36 cellular contexts compared by ENCODE assay signal in genomic region chr9:122446819-122447484, GRCh38. TPM values are rescaled to one million over a fixed set of nuclear protein-coding genes. Genes with fewer than 3 reads are reported as not detected.
DNase-seq lines count a peak whose midpoint lies in the region; ATAC-seq and TF ChIP-seq lines count a peak whose summit lies in the region.
"Had no signal": no experiment of that assay in that cellular context is flagged by ENCODE, and none has a peak within 500 bp of the region (broad histone marks: within the 10 kb centered on the region; RNA-seq: fewer than 3 reads in every experiment).

No MANE protein-coding gene starts in this region.

- peak overlapping the region; percentile 12 to 81; a peak in 1 of 4 replicates for H4K8ac ChIP-seq in IMR-90 (ENCODE audit: low read depth in 2 of 2, low read length in 2 of 2)

- H3K27me3 ChIP-seq in AG04450 (ENCODE audit: control insufficient read depth, insufficient read depth, low read length) (no peaks in the 10 kb centered on the region), IMR-90 (ENCODE audit: control insufficient read depth, insufficient read depth, low read length) (no peaks in the 10 kb centered on the region), adipocyte (replicated peaks; ENCODE audit: control insufficient read depth, insufficient read depth, low read length) (no peaks in the 10 kb centered on the region), fibroblast of lung (ENCODE audit: control insufficient read depth, insufficient read depth, low read length) (no peaks in the 10 kb centered on the region)
- H3K27me3 ChIP-seq: breast epithelium, right atrium auricular region, SJSA1, stomach had no signal

- dilution Hi-C loops in IMR-90 (cut with HindIII; ENCODE audit: low sequenced_read_pairs, unreplicated experiment), result no loop called here

- 0 out of 2 replicates have a peak overlapping the region, but pooled peaks have one; percentile 16 for H3K23ac ChIP-seq in IMR-90 (ENCODE audit: low read depth, low read length)

- H3K4me1 Mint-ChIP-seq in activated naive CD4-positive, alpha-beta T cell treated with anti-CD3 and anti-CD28 coated beads for 36 hours (ENCODE audit: low read depth), result no peaks in the 10 kb centered on the region
- H3K4me1 Mint-ChIP-seq: activated CD4-positive, alpha-beta memory T cell treated with anti-CD3 and anti-CD28 coated beads, Interleukin-2, amount 10 ng/mL, durations not matched to agents 7 days and 5 days; activated naive CD4-positive, alpha-beta T cell treated with anti-CD3 and anti-CD28 coated beads, Interleukin-2, amount 10 ng/mL, durations not matched to agents 7 days and 5 days; CD4-positive, CD25-positive, alpha-beta regulatory T cell; mesothelial cell of epicardium; T-cell had no signal

- no peak overlapping the region for H2AFZ ChIP-seq in IMR-90 (replicated peaks; ENCODE audit: low read length, poor library complexity)
- no peak overlapping the region for H2AFZ ChIP-seq in fibroblast of lung (ENCODE audit: low read length)

- H4K20me1 ChIP-seq in IMR-90 (ENCODE audit: insufficient read depth, low read length), result no peaks in the 10 kb centered on the region
- H4K20me1 ChIP-seq in fibroblast of lung (ENCODE audit: control insufficient read depth, extremely low read depth, insufficient read depth, low read length), result no peaks in the 10 kb centered on the region

- peak overlapping the region; percentile 99 for H2BK20ac ChIP-seq in IMR-90 (ENCODE audit: low read depth, low read length)

- peak overlapping the region; percentile 69 for H2AK5ac ChIP-seq in IMR-90 (ENCODE audit: low read depth, low read length)

- H2BK5ac ChIP-seq in IMR-90 (ENCODE audit: low read depth, low read length, poor library complexity, severe bottlenecking), result peak overlapping the region; percentile 97

- H3K9me3 Mint-ChIP-seq in activated naive CD4-positive, alpha-beta T cell treated with anti-CD3 and anti-CD28 coated beads for 36 hours, result no peaks in the 10 kb centered on the region
- H3K9me3 Mint-ChIP-seq: activated CD4-positive, alpha-beta memory T cell treated with anti-CD3 and anti-CD28 coated beads, Interleukin-2, amount 10 ng/mL, durations not matched to agents 7 days and 5 days; activated naive CD4-positive, alpha-beta T cell treated with anti-CD3 and anti-CD28 coated beads, Interleukin-2, amount 10 ng/mL, durations not matched to agents 7 days and 5 days; CD4-positive, CD25-positive, alpha-beta regulatory T cell; T-cell had no signal

- H3K56ac ChIP-seq in IMR-90 (ENCODE audit: extremely low read depth, insufficient read depth, low read length), result no peak overlapping the region

- H3K9ac ChIP-seq in IMR-90 (ENCODE audit: low read depth, low read length) (no peak overlapping the region), adipocyte (ENCODE audit: low read length) (peak overlapping the region; percentile 34), fibroblast of lung (ENCODE audit: insufficient read depth, low read length) (no peak overlapping the region)

- H3K14ac ChIP-seq in IMR-90 (replicated peaks; ENCODE audit: low read depth, low read length), result peak overlapping the region; percentile 67

- no peak for TF ChIP-seq POLR2A in IMR-90 (IDR thresholded peaks at IDR 0.05; ENCODE audit: low read depth, low read length)

- no peaks in the 10 kb centered on the region for H3K79me2 ChIP-seq in fibroblast of lung (ENCODE audit: control insufficient read depth, insufficient read depth, low read length)

- POLR2A ChIA-PET in AG04450 (lab: Yijun Ruan, JAX) (interaction anchor here (0.6 kb wide), 2 partner anchors 102 to 143 kb away, joined by 3 read pairs; no protein-coding TSS in a partner anchor), IMR-90 (lab: Charles Lee; ENCODE audit: unreplicated experiment) (interaction anchor here (1.0 kb wide), 1 partner anchor 17 kb away, joined by 4 read pairs; no protein-coding TSS in a partner anchor)

- H3K4ac ChIP-seq in IMR-90 (ENCODE audit: low read depth, low read length), result peak overlapping the region; percentile 67

- H3K9me3 ChIP-seq in AG04450 (ENCODE audit: control insufficient read depth, insufficient read depth, low read length) (peaks cover 3% of the 10 kb centered on the region; the same call in 1 of the 2 replicates), IMR-90 (ENCODE audit: control insufficient read depth, insufficient read depth, low read length) (peaks cover 6% of the 10 kb centered on the region), adipocyte (ENCODE audit: control insufficient read depth, low read length) (peaks cover 7% of the 10 kb centered on the region), fibroblast of lung (ENCODE audit: control insufficient read depth, insufficient read depth, low read depth, low read length) (no peaks in the 10 kb centered on the region)
- H3K9me3 ChIP-seq: right atrium auricular region, SJSA1 had no signal

- H3K4me3 ChIP-seq in AG04450 (ENCODE audit: low read depth, low read length) (no peak overlapping the region), IMR-90 (ENCODE audit: insufficient read depth, low read depth, low read length) (no peak overlapping the region), adipocyte (ENCODE audit: low read length) (no peak overlapping the region), fibroblast of lung (replicated peaks in 1 of 4; ENCODE audit: control extremely low read depth in 1 of 4, insufficient read depth in 1 of 4, low read depth in 3 of 4, low read length in 4 of 4) (no peak overlapping the region)
- H3K4me3 ChIP-seq: breast epithelium, heart right ventricle, right atrium auricular region, SJSA1, spleen, stomach had no signal

- TF ChIP-seq CTCF in AG04450 (IDR thresholded peaks at IDR 0.05; ENCODE audit: low read depth, low read length) (no peak), IMR-90 (conservative IDR thresholded peaks at IDR 0.05; ENCODE audit: low read depth, low read length) (no peak), fibroblast of lung (conservative IDR thresholded peaks at IDR 0.05 in 1 of 2, IDR thresholded peaks at IDR 0.05 in 1 of 2; ENCODE audit: low read depth in 1 of 2, low read length in 2 of 2) (no peak)

- H3K27ac Mint-ChIP-seq in activated naive CD4-positive, alpha-beta T cell treated with anti-CD3 and anti-CD28 coated beads for 36 hours, result no peak overlapping the region
- H3K27ac Mint-ChIP-seq: activated CD4-positive, alpha-beta memory T cell treated with anti-CD3 and anti-CD28 coated beads, Interleukin-2, amount 10 ng/mL, durations not matched to agents 7 days and 5 days; activated naive CD4-positive, alpha-beta T cell treated with anti-CD3 and anti-CD28 coated beads, Interleukin-2, amount 10 ng/mL, durations not matched to agents 7 days and 5 days; CD4-positive, CD25-positive, alpha-beta regulatory T cell; mesothelial cell of epicardium; T-cell had no signal

- H3K4me1 ChIP-seq in IMR-90 (ENCODE audit: control insufficient read depth, insufficient read depth, low read length), result peaks cover 16% of the 10 kb centered on the region
- peaks cover 41% of the 10 kb centered on the region for H3K4me1 ChIP-seq in adipocyte (ENCODE audit: control insufficient read depth, insufficient read depth, low read length)
- peaks cover 14% of the 10 kb centered on the region for H3K4me1 ChIP-seq in fibroblast of lung (ENCODE audit: control insufficient read depth, extremely low read depth, insufficient read depth, low read length)
- H3K4me1 ChIP-seq: breast epithelium, right atrium auricular region, spleen had no signal

- H3K4me3 Mint-ChIP-seq in activated naive CD4-positive, alpha-beta T cell treated with anti-CD3 and anti-CD28 coated beads for 36 hours, result no peak overlapping the region
- H3K4me3 Mint-ChIP-seq: activated CD4-positive, alpha-beta memory T cell treated with anti-CD3 and anti-CD28 coated beads, Interleukin-2, amount 10 ng/mL, durations not matched to agents 7 days and 5 days; activated naive CD4-positive, alpha-beta T cell treated with anti-CD3 and anti-CD28 coated beads, Interleukin-2, amount 10 ng/mL, durations not matched to agents 7 days and 5 days; CD4-positive, CD25-positive, alpha-beta regulatory T cell; mesothelial cell of epicardium; T-cell had no signal

- no peak; the same call in 1 of the 2 replicates for TF ChIP-seq RAD21 in IMR-90 (IDR thresholded peaks at IDR 0.05; ENCODE audit: low read length)

- DNase-seq in AG04450 (ENCODE audit: low read depth, low spot score) (no peak), IMR-90 (peak; percentile 92), adipocyte (ENCODE audit: low read depth) (peak; percentile 10), fibroblast of lung (ENCODE audit: low read depth in 2 of 2) (peak; percentile 5 to 54), NCI-H2029 (lab: John Stamatoyannopoulos, UW) (no peak)
- DNase-seq in activated naive CD4-positive, alpha-beta T cell treated with Interleukin-2 at 50 U/mL for 16 hours, result no peak
- DNase-seq in NK-92 treated with Interleukin-12 subunit alpha and Interleukin-12 subunit beta, amount 100 ng/mL, for 24 hours (lab: John Stamatoyannopoulos, UW), result no peak
- DNase-seq in activated naive CD4-positive, alpha-beta T cell treated with anti-CD3 and anti-CD28 coated beads for 36 hours, result no peak
- DNase-seq: activated CD4-positive, alpha-beta memory T cell treated with anti-CD3 and anti-CD28 coated beads, Interleukin-2, amount 10 ng/mL, durations not matched to agents 7 days and 5 days; activated CD4-positive, alpha-beta T cell treated with anti-CD3 and anti-CD28 coated beads for 1 hour; activated CD8-positive, alpha-beta memory T cell treated with anti-CD3 and anti-CD28 coated beads, Interleukin-2, amount 50 U/mL, for 4 hours; activated naive CD4-positive, alpha-beta T cell treated with anti-CD3 and anti-CD28 coated beads, Interleukin-2, amount 10 ng/mL, durations not matched to agents 7 days and 5 days; AML-193; amygdala; CD4-positive, CD25-positive, alpha-beta regulatory T cell; DND-41; effector CD4-positive, alpha-beta T cell; foreskin melanocyte; GOT3; heart right ventricle; NCI-H510A; spleen; stimulated activated CD4-positive, alpha-beta T cell treated with anti-CD3 and anti-CD28 coated beads, Interleukin-2, amount 100 ng/mL, for 24 hours; stimulated activated CD8-positive, alpha-beta memory T cell treated with anti-CD3 and anti-CD28 coated beads, Interleukin-4, amount 100 ng/mL, for 48 hours; stomach; T-cell had no signal

- H4K5ac ChIP-seq in IMR-90 (ENCODE audit: low read depth, low read length), result no peak overlapping the region

- peak overlapping the region; percentile 13 for H3K27ac ChIP-seq in AG04450 (ENCODE audit: low read depth, low read length)
- peak overlapping the region; percentile 60; the same call in 1 of the 2 replicates for H3K27ac ChIP-seq in IMR-90 (ENCODE audit: insufficient read depth, low read length)
- H3K27ac ChIP-seq in fibroblast of lung (ENCODE audit: insufficient read depth, low read length), result no peak overlapping the region
- H3K27ac ChIP-seq: breast epithelium, HL-60, right atrium auricular region, RWPE1, SJSA1, spleen had no signal

- CTCF ChIA-PET in AG04450 (lab: Charles Lee), result interaction anchor here (0.7 to 2.3 kb wide), 6 partner anchors 19 to 1523 kb away, joined by 3 to 9 read pairs (median 4); no protein-coding TSS in a partner anchor
- CTCF ChIA-PET in IMR-90 (lab: Yijun Ruan, JAX), result interaction anchor here (0.6 to 1.6 kb wide), 3 partner anchors 322 to 371 kb away, joined by 3 read pairs; no protein-coding TSS in a partner anchor
- CTCF ChIA-PET in activated naive CD4-positive, alpha-beta T cell treated with anti-CD3 and anti-CD28 coated beads for 36 hours (lab: Charles Lee), result no interaction called here

- WGBS in IMR-90 (ENCODE audit: extremely low coverage in 2 of 2, insufficient read length in 1 of 2), 2 experiments, result 14% methylated on average over 1 of the region's 3 CpGs; no CpG with 5 or more reads in 1 of the 2 experiments

- H3K27me3 Mint-ChIP-seq in activated naive CD4-positive, alpha-beta T cell treated with anti-CD3 and anti-CD28 coated beads for 36 hours (ENCODE audit: low read depth), result peaks cover 10% of the 10 kb centered on the region

- no peaks in the 10 kb centered on the region for H3K79me1 ChIP-seq in IMR-90 (ENCODE audit: low read depth in 1 of 2, low read length in 2 of 2)

- in situ Hi-C loops in IMR-90 (cut with MboI; ENCODE audit: low sequenced_read_pairs), result no loop called here

- peaks cover 18% of the 10 kb centered on the region for H3K9me1 ChIP-seq in IMR-90 (ENCODE audit: insufficient read depth, low read length)

- intact Hi-C loops in IMR-90 (cut with micrococcal nuclease), result no loop called here
- intact Hi-C loops in activated naive CD4-positive, alpha-beta T cell treated with anti-CD3 and anti-CD28 coated beads for 36 hours (cut with micrococcal nuclease), result no loop called here

- no peaks in the 10 kb centered on the region for H3K36me3 ChIP-seq in IMR-90 (ENCODE audit: control insufficient read depth, insufficient read depth, low read length)
- H3K36me3 ChIP-seq in adipocyte (ENCODE audit: control insufficient read depth, insufficient read depth, low read length, severe bottlenecking), result no peaks in the 10 kb centered on the region
- H3K36me3 ChIP-seq in fibroblast of lung (ENCODE audit: control insufficient read depth, insufficient read depth, low read length), result no peaks in the 10 kb centered on the region
- H3K36me3 ChIP-seq: breast epithelium, heart right ventricle, right atrium auricular region, SJSA1, spleen, stomach had no signal

- no TSS peak for BruUV-seq in IMR-90 (replicated peaks; lab: Mats Ljungman, UMichigan)

- H2BK15ac ChIP-seq in IMR-90 (ENCODE audit: low read depth, low read length), result peak overlapping the region; percentile 69; the same call in 2 of the 3 replicates

- H3K4me2 ChIP-seq in IMR-90 (ENCODE audit: low read depth, low read length) (no peak overlapping the region), fibroblast of lung (ENCODE audit: extremely low read depth, insufficient read depth, low read length) (no peak overlapping the region)

- no peak overlapping the region for H2AK9ac ChIP-seq in IMR-90 (replicated peaks; ENCODE audit: low read depth, low read length, poor library complexity)

- H3K36me3 Mint-ChIP-seq in activated naive CD4-positive, alpha-beta T cell treated with anti-CD3 and anti-CD28 coated beads for 36 hours (ENCODE audit: low read depth), result no peaks in the 10 kb centered on the region
- H3K36me3 Mint-ChIP-seq: activated naive CD4-positive, alpha-beta T cell treated with anti-CD3 and anti-CD28 coated beads, Interleukin-2, amount 10 ng/mL, durations not matched to agents 7 days and 5 days; CD4-positive, CD25-positive, alpha-beta regulatory T cell; mesothelial cell of epicardium; T-cell had no signal

- no peak for ATAC-seq in IMR-90 (ENCODE audit: low read depth)
- ATAC-seq: heart right ventricle, T-cell had no signal

- peak overlapping the region; percentile 44 for H4K91ac ChIP-seq in IMR-90 (ENCODE audit: insufficient read depth, low read depth, low read length)

- H2BK120ac ChIP-seq in IMR-90 (ENCODE audit: low read depth, low read length), result peak overlapping the region; percentile 99

- peak overlapping the region; percentile 72; the same call in 1 of the 2 replicates for H3K18ac ChIP-seq in IMR-90 (ENCODE audit: low read depth, low read length)

RNA-seq across cellular contexts. Expression of gene OR1J1, which starts 30.8 kb away (rescaled TPM):
- polyA plus RNA-seq in AG04450 (2011; rRNA removed) (not detected in 2 replicates), IMR-90 (2012; rRNA removed) (not detected in 2 replicates), fibroblast of lung (not detected in 2 replicates)
- not detected in 2 replicates for polyA minus RNA-seq in AG04450 (2011; rRNA and poly(A)+ RNA removed)
- total RNA-seq in IMR-90 (2012; rRNA removed) (not detected in 2 replicates), fibroblast of lung (not detected in 2 replicates)
- not detected in 2 replicates for polyA plus RNA-seq in IMR-90 (2012; cell fraction: cytosol; rRNA removed)
- polyA plus RNA-seq in IMR-90 (2012; cell fraction: nucleus; rRNA removed; ENCODE audit: low replicate concordance), result not detected in 2 replicates
- not detected in 2 replicates for polyA plus RNA-seq in fibroblast of lung (2012)
- polyA minus RNA-seq in fibroblast of lung (ENCODE audit: low replicate concordance), result not detected in 2 replicates
- total RNA-seq in activated naive CD4-positive, alpha-beta T cell treated with anti-CD3 and anti-CD28 coated beads for 36 hours, result not detected
- total RNA-seq: activated CD4-positive, alpha-beta memory T cell treated with anti-CD3 and anti-CD28 coated beads, Interleukin-2, amount 10 ng/mL, durations not matched to agents 7 days and 5 days; breast epithelium; CD4-positive, CD25-positive, alpha-beta regulatory T cell; heart right ventricle; kidney epithelial cell; lower leg skin; mesothelial cell of epicardium; right atrium auricular region; SJSA1; spleen; stomach; T-cell had no signal
- polyA plus RNA-seq: CD4-positive, CD25-positive, alpha-beta regulatory T cell; esophagus; heart right ventricle; spleen; stomach; thymus had no signal

Comparison
In these comparisons a context has a peak if more than half of its experiments do, and no peak if none do; other contexts are left out.
1. DNase-seq: peak in IMR-90 (single experiment), adipocyte (single experiment) and fibroblast of lung (2 of 2); none in AG04450 (single experiment), activated naive CD4-positive, alpha-beta T cell treated with Interleukin-2 at 50 U/mL for 16 hours (single experiment), NK-92 treated with Interleukin-12 subunit alpha and Interleukin-12 subunit beta, amount 100 ng/mL, for 24 hours (single experiment), NCI-H2029 (single experiment) and activated naive CD4-positive, alpha-beta T cell treated with anti-CD3 and anti-CD28 coated beads for 36 hours (single experiment).